Comparison of ENCODE assay signal across 8 cellular contexts in genomic region chr2:199977984-199978415, GRCh38. TPM values are rescaled to one million over a fixed set of nuclear protein-coding genes. Genes with fewer than 3 reads are reported as not detected.
DNase-seq lines count a peak whose midpoint lies in the region; ATAC-seq and TF ChIP-seq lines count a peak whose summit lies in the region.

No MANE protein-coding gene starts in this region.

- H3K9me3 ChIP-seq in MM.1S (replicated peaks; ENCODE audit: insufficient read depth, low read length) (no peaks in the 10 kb centered on the region), heart left ventricle (no peaks in the 10 kb centered on the region)

- peaks cover 21% of the 10 kb centered on the region for H3K4me1 ChIP-seq in MM.1S (ENCODE audit: low read length)
- peaks cover 0 to 9% (median 1%) of the 10 kb centered on the region in 12 donors for H3K4me1 ChIP-seq in heart left ventricle

- H3K4me3 ChIP-seq in MM.1S (ENCODE audit: low read length) (no peak overlapping the region), fibroblast of the aortic adventitia (ENCODE audit: low read depth, low read length) (no peak overlapping the region), heart left ventricle (no peak overlapping the region)

- H3K27me3 ChIP-seq in MM.1S (replicated peaks; ENCODE audit: insufficient read depth, low read length) (no peaks in the 10 kb centered on the region), heart left ventricle (no peaks in the 10 kb centered on the region)

- H3K79me2 ChIP-seq in MM.1S (ENCODE audit: low read length) = no peaks in the 10 kb centered on the region

- H3K9me2 ChIP-seq in MM.1S (replicated peaks; ENCODE audit: insufficient read depth, low read length) = no peaks in the 10 kb centered on the region

- H3F3A ChIP-seq in MM.1S (ENCODE audit: insufficient read depth, low read length) = peaks cover 9% of the 10 kb centered on the region; the same call in 1 of the 2 replicates

- TF ChIP-seq POLR2A in heart left ventricle (IDR thresholded peaks at IDR 0.05) = no peak

- no peaks in the 10 kb centered on the region for H3K36me3 ChIP-seq in MM.1S (replicated peaks; ENCODE audit: insufficient read depth, low read length)
- H3K36me3 ChIP-seq in heart left ventricle = peaks cover 0 to 6% (median 0%) of the 10 kb centered on the region in 9 donors

- H4K20me1 ChIP-seq in MM.1S (ENCODE audit: insufficient read depth, low read length) = no peaks in the 10 kb centered on the region

- H3K4me2 ChIP-seq in MM.1S (ENCODE audit: low read depth, low read length) = peak overlapping the region; percentile 51; the same call in 1 of the 2 replicates

- H3K9ac ChIP-seq in MM.1S (ENCODE audit: low read length) = no peak overlapping the region

- peak overlapping the region; percentile 19; the same call in 1 of the 2 replicates for H3K27ac ChIP-seq in MM.1S (ENCODE audit: low read length)
- H3K27ac ChIP-seq in heart left ventricle = no peak overlapping the region

- TF ChIP-seq CTCF in MM.1S (IDR thresholded peaks at IDR 0.05; ENCODE audit: low read length) = no peak
- no peak for TF ChIP-seq CTCF in fibroblast of the aortic adventitia (IDR thresholded peaks at IDR 0.05; ENCODE audit: insufficient read depth, low read length)
- no peak for TF ChIP-seq CTCF in GM20000 (IDR thresholded peaks at IDR 0.05; ENCODE audit: extremely low read depth, missing control alignments)
- no peak for TF ChIP-seq CTCF in heart left ventricle (IDR thresholded peaks at IDR 0.05)

- DNase-seq in GOT3 (lab: John Stamatoyannopoulos, UW) = peak; percentile 2
- peak; percentile 58 for DNase-seq in MM.1S
- DNase-seq in fibroblast of the aortic adventitia (ENCODE audit: low read depth) = peak; percentile 75
- DNase-seq in GM20000 (ENCODE audit: low spot score) = no peak
- no peak for DNase-seq in NCI-H1417 (lab: John Stamatoyannopoulos, UW)
- DNase-seq in heart left ventricle = no peak
- no peak for DNase-seq in hepatic stellate cell (ENCODE audit: low spot score)

- intact Hi-C loops in heart left ventricle (cut with DNase I) = loop anchor here in 8 of 10 donors (5.0 to 10.0 kb wide), 3 partner anchors 499 to 727 kb away; no protein-coding TSS in a partner anchor

- H2AFZ ChIP-seq in MM.1S (ENCODE audit: low read length) = no peak overlapping the region

- ATAC-seq in GM18511 (IDR thresholded peaks at IDR 0.05; ENCODE audit: unreplicated experiment) = peak; percentile 87
- no peak for ATAC-seq in heart left ventricle

RNA-seq across cellular contexts. Expression of gene MAIP1, which starts 22.6 kb away (rescaled TPM):
- 5.6 and 23.3 TPM in 2 replicates for total RNA-seq in fibroblast of the aortic adventitia (ENCODE audit: low replicate concordance)
- 10 to 100 TPM; 18.1 to 38.5 (median 22.8) TPM for total RNA-seq in heart left ventricle
- 10 to 100 TPM in 1 of 2 donors, 1 to 10 TPM in 1; 9.4 to 32.5 TPM for polyA plus RNA-seq in heart left ventricle

RNA-seq across cellular contexts. Expression of gene TYW5, which starts 22.7 kb away (rescaled TPM):
- total RNA-seq in fibroblast of the aortic adventitia (ENCODE audit: low replicate concordance) (7.8 and 8.3 TPM in 2 replicates), heart left ventricle (1 to 10 TPM; 1.4 to 4.1 (median 3.0) TPM)
- polyA plus RNA-seq in heart left ventricle = 1 to 10 TPM; 1.5 to 4.4 TPM

Comparison
In these comparisons a context has a peak if more than half of its experiments do, and no peak if none do; other contexts are left out.
1. DNase-seq: peak in GOT3 (single experiment), MM.1S (single experiment) and fibroblast of the aortic adventitia (single experiment); none in GM20000 (single experiment), NCI-H1417 (0 of 3), heart left ventricle (0 of 5) and hepatic stellate cell (single experiment).